Comparison of ENCODE assay signal across 1 cellular context in the genomic region with DNA sequence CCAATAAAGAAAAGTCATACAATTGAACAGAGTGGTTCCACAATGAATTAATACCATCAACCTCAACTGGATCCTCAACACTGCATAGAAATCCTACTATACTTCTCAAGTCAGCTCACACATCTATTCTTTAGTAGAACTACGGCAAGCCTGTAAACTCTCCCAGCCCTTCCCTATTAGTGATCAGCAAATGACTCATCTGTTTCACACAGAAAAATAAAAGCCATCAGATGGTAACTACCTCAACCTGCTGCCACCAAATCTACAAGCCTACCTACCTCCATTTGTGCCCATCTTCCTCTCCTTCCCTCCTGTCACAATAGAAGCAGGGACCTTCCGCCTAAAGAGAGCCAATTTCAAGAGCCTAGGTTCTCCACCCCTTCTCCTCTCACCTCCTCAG.
TF ChIP-seq lines count a peak whose summit lies in the region.

No MANE protein-coding gene starts in this region.

TF ChIP-seq in GM23338, 12 proteins besides CTCF, POLR2A, EP300 and RAD21:
- TF ChIP-seq, protein P1, sequence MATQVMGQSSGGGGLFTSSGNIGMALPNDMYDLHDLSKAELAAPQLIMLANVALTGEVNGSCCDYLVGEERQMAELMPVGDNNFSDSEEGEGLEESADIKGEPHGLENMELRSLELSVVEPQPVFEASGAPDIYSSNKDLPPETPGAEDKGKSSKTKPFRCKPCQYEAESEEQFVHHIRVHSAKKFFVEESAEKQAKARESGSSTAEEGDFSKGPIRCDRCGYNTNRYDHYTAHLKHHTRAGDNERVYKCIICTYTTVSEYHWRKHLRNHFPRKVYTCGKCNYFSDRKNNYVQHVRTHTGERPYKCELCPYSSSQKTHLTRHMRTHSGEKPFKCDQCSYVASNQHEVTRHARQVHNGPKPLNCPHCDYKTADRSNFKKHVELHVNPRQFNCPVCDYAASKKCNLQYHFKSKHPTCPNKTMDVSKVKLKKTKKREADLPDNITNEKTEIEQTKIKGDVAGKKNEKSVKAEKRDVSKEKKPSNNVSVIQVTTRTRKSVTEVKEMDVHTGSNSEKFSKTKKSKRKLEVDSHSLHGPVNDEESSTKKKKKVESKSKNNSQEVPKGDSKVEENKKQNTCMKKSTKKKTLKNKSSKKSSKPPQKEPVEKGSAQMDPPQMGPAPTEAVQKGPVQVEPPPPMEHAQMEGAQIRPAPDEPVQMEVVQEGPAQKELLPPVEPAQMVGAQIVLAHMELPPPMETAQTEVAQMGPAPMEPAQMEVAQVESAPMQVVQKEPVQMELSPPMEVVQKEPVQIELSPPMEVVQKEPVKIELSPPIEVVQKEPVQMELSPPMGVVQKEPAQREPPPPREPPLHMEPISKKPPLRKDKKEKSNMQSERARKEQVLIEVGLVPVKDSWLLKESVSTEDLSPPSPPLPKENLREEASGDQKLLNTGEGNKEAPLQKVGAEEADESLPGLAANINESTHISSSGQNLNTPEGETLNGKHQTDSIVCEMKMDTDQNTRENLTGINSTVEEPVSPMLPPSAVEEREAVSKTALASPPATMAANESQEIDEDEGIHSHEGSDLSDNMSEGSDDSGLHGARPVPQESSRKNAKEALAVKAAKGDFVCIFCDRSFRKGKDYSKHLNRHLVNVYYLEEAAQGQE (IDR thresholded peaks at IDR 0.05; ENCODE audit: unreplicated experiment): no peak
- no peak for TF ChIP-seq ZNF462 (CRISPR knock-in tag; IDR thresholded peaks at IDR 0.05)
- no peak for TF ChIP-seq STAT1 (IDR thresholded peaks at IDR 0.05; ENCODE audit: unreplicated experiment)
- no peak for TF ChIP-seq ZNF331 (CRISPR knock-in tag; IDR thresholded peaks at IDR 0.05; ENCODE audit: low read depth)
- TF ChIP-seq, protein P2, sequence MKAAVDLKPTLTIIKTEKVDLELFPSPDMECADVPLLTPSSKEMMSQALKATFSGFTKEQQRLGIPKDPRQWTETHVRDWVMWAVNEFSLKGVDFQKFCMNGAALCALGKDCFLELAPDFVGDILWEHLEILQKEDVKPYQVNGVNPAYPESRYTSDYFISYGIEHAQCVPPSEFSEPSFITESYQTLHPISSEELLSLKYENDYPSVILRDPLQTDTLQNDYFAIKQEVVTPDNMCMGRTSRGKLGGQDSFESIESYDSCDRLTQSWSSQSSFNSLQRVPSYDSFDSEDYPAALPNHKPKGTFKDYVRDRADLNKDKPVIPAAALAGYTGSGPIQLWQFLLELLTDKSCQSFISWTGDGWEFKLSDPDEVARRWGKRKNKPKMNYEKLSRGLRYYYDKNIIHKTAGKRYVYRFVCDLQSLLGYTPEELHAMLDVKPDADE (IDR thresholded peaks at IDR 0.05): no peak
- TF ChIP-seq EZH2 (IDR thresholded peaks at IDR 0.05; ENCODE audit: low read depth, unreplicated experiment): no peak
- no peak for TF ChIP-seq JUNB (IDR thresholded peaks at IDR 0.05; ENCODE audit: unreplicated experiment)
- TF ChIP-seq CREB1 (CRISPR knock-in tag; IDR thresholded peaks at IDR 0.05; ENCODE audit: low read depth): no peak
- TF ChIP-seq EZH2phosphoT487 (IDR thresholded peaks at IDR 0.05; ENCODE audit: unreplicated experiment): no peak
- TF ChIP-seq ZNF114 (CRISPR knock-in tag; IDR thresholded peaks at IDR 0.05): no peak
- TF ChIP-seq POLR2AphosphoS5 (IDR thresholded peaks at IDR 0.05; ENCODE audit: low read depth): no peak
- no peak for TF ChIP-seq NANOG (IDR thresholded peaks at IDR 0.05; ENCODE audit: borderline replicate concordance)
